20 cellular contexts compared by ENCODE assay signal in genomic region chr1:112527266-112528010, GRCh38. TPM values are rescaled to one million over a fixed set of nuclear protein-coding genes. Genes with fewer than 3 reads are reported as not detected.
DNase-seq lines count a peak whose midpoint lies in the region; ATAC-seq and TF ChIP-seq lines count a peak whose summit lies in the region.
"Had no signal": no experiment of that assay in that cellular context is flagged by ENCODE, and none has a peak within 500 bp of the region (broad histone marks: within the 10 kb centered on the region; RNA-seq: fewer than 3 reads in every experiment).

No MANE protein-coding gene starts in this region.

- H4K20me1 ChIP-seq in IMR-90 (ENCODE audit: insufficient read depth, low read length) = no peaks in the 10 kb centered on the region

- peak overlapping the region; percentile 51 for H3K4me2 ChIP-seq in IMR-90 (ENCODE audit: low read depth, low read length)
- H3K4me2 ChIP-seq: A549 had no signal

- no peak for TF ChIP-seq POLR2A in IMR-90 (IDR thresholded peaks at IDR 0.05; ENCODE audit: low read depth, low read length)

- H4K8ac ChIP-seq in IMR-90 (ENCODE audit: low read depth in 2 of 2, low read length in 2 of 2) = peak overlapping the region; percentile 17 to 36; a peak in 3 of 4 replicates

- H3K9me1 ChIP-seq in IMR-90 (ENCODE audit: insufficient read depth, low read length) = peaks cover 16% of the 10 kb centered on the region

- peak overlapping the region; percentile 11; the same call in 1 of the 2 replicates for H3K56ac ChIP-seq in IMR-90 (ENCODE audit: extremely low read depth, insufficient read depth, low read length)

- no peak overlapping the region for H3K4me3 Mint-ChIP-seq in activated naive CD4-positive, alpha-beta T cell treated with anti-CD3 and anti-CD28 coated beads, Interleukin-2, amount 10 ng/mL, durations not matched to agents 7 days and 5 days
- H3K4me3 Mint-ChIP-seq: activated naive CD4-positive, alpha-beta T cell treated with anti-CD3 and anti-CD28 coated beads for 36 hours; CD8-positive, alpha-beta T cell had no signal

- intact Hi-C loops in IMR-90 (cut with micrococcal nuclease) = no loop called here

- H2AFZ ChIP-seq in IMR-90 (replicated peaks; ENCODE audit: low read length, poor library complexity) = no peak overlapping the region

- dilution Hi-C loops in IMR-90 (cut with HindIII; ENCODE audit: low sequenced_read_pairs, unreplicated experiment) = no loop called here

- peak overlapping the region; percentile 30 for H2AK9ac ChIP-seq in IMR-90 (replicated peaks; ENCODE audit: low read depth, low read length, poor library complexity)

- peak overlapping the region; percentile 25; the same call in 1 of the 2 replicates for H3K23ac ChIP-seq in IMR-90 (ENCODE audit: low read depth, low read length)

- peak overlapping the region; percentile 79 for H3K27ac ChIP-seq in IMR-90 (ENCODE audit: insufficient read depth, low read length)
- H3K27ac ChIP-seq: A549, heart left ventricle, psoas muscle, suprapubic skin had no signal

- no peak overlapping the region for H3K27ac Mint-ChIP-seq in activated naive CD4-positive, alpha-beta T cell treated with anti-CD3 and anti-CD28 coated beads, Interleukin-2, amount 10 ng/mL, durations not matched to agents 7 days and 5 days
- H3K27ac Mint-ChIP-seq: activated naive CD4-positive, alpha-beta T cell treated with anti-CD3 and anti-CD28 coated beads for 36 hours; CD8-positive, alpha-beta T cell had no signal

- no peaks in the 10 kb centered on the region for H3K9me3 Mint-ChIP-seq in activated naive CD4-positive, alpha-beta T cell treated with anti-CD3 and anti-CD28 coated beads, Interleukin-2, amount 10 ng/mL, durations not matched to agents 7 days and 5 days
- H3K9me3 Mint-ChIP-seq: activated naive CD4-positive, alpha-beta T cell treated with anti-CD3 and anti-CD28 coated beads for 36 hours; CD8-positive, alpha-beta T cell had no signal

- peak overlapping the region; percentile 59 for H2AK5ac ChIP-seq in IMR-90 (ENCODE audit: low read depth, low read length)

- H3K79me1 ChIP-seq in IMR-90 (ENCODE audit: low read depth in 1 of 2, low read length in 2 of 2) = peaks cover 0 to 3% of the 10 kb centered on the region in 2 experiments; a peak in 1 of 4 replicates

- H3K27me3 Mint-ChIP-seq in activated naive CD4-positive, alpha-beta T cell treated with anti-CD3 and anti-CD28 coated beads, Interleukin-2, amount 10 ng/mL, durations not matched to agents 7 days and 5 days = no peaks in the 10 kb centered on the region

- peak overlapping the region; percentile 85 for H4K5ac ChIP-seq in IMR-90 (ENCODE audit: low read depth, low read length)

- H3K36me3 Mint-ChIP-seq in activated naive CD4-positive, alpha-beta T cell treated with anti-CD3 and anti-CD28 coated beads, Interleukin-2, amount 10 ng/mL, durations not matched to agents 7 days and 5 days = no peaks in the 10 kb centered on the region

- POLR2A ChIA-PET in IMR-90 (lab: Charles Lee; ENCODE audit: unreplicated experiment) = no interaction called here

- peak overlapping the region; percentile 63; the same call in 2 of the 3 replicates for H2BK15ac ChIP-seq in IMR-90 (ENCODE audit: low read depth, low read length)

- in situ Hi-C loops in IMR-90 (cut with MboI; ENCODE audit: low sequenced_read_pairs) = no loop called here

- H3K4me1 ChIP-seq in IMR-90 (ENCODE audit: control insufficient read depth, insufficient read depth, low read length) = peaks cover 36% of the 10 kb centered on the region
- H3K4me1 ChIP-seq: A549, psoas muscle had no signal

- TF ChIP-seq RAD21 in IMR-90 (IDR thresholded peaks at IDR 0.05; ENCODE audit: low read length) = no peak

- DNase-seq in AG10803 (ENCODE audit: low read depth) (peak; percentile 69), IMR-90 (peak; percentile 61), brain pericyte (ENCODE audit: low read depth, low spot score) (peak; percentile 58), kidney glomerular epithelial cell (lab: John Stamatoyannopoulos, UW) (peak; percentile 84), NCI-H524 (lab: John Stamatoyannopoulos, UW) (no peak)
- no peak for DNase-seq in activated naive CD4-positive, alpha-beta T cell treated with anti-CD3 and anti-CD28 coated beads, Interleukin-2, amount 10 ng/mL, durations not matched to agents 7 days and 5 days
- DNase-seq: activated naive CD4-positive, alpha-beta T cell treated with anti-CD3 and anti-CD28 coated beads for 36 hours; CD8-positive, alpha-beta T cell; central memory CD4-positive, alpha-beta T cell; heart left ventricle; left cardiac atrium; NCI-H187 treated with DMSO at 0.1 percent for 48 hours; psoas muscle; RPMI8226; T-helper 1 cell had no signal

- H3K14ac ChIP-seq in IMR-90 (replicated peaks; ENCODE audit: low read depth, low read length) = peak overlapping the region; percentile 49

- CTCF ChIA-PET in IMR-90 (lab: Yijun Ruan, JAX) = interaction anchor here (1.5 kb wide), 1 partner anchor 26 kb away, joined by 4 read pairs; no protein-coding TSS in a partner anchor
- CTCF ChIA-PET in activated naive CD4-positive, alpha-beta T cell treated with anti-CD3 and anti-CD28 coated beads, Interleukin-2, amount 10 ng/mL, durations not matched to agents 7 days and 5 days (lab: Charles Lee) = interaction anchor here (0.6 kb wide), 1 partner anchor 17 kb away, joined by 3 read pairs; no protein-coding TSS in a partner anchor

- H3K4ac ChIP-seq in IMR-90 (ENCODE audit: low read depth, low read length) = peak overlapping the region; percentile 78

- H3K36me3 ChIP-seq in IMR-90 (ENCODE audit: control insufficient read depth, insufficient read depth, low read length) = peaks cover 12% of the 10 kb centered on the region

- H3K4me1 Mint-ChIP-seq in activated naive CD4-positive, alpha-beta T cell treated with anti-CD3 and anti-CD28 coated beads, Interleukin-2, amount 10 ng/mL, durations not matched to agents 7 days and 5 days = no peaks in the 10 kb centered on the region

- H3K9me3 ChIP-seq in IMR-90 (ENCODE audit: control insufficient read depth, insufficient read depth, low read length) = no peaks in the 10 kb centered on the region
- H3K9me3 ChIP-seq: A549, heart left ventricle, psoas muscle, suprapubic skin had no signal

- TF ChIP-seq CTCF in AG10803 (conservative IDR thresholded peaks at IDR 0.05; ENCODE audit: low read length) (no peak), IMR-90 (conservative IDR thresholded peaks at IDR 0.05; ENCODE audit: low read depth, low read length) (no peak)

- BruUV-seq in IMR-90 (replicated peaks; lab: Mats Ljungman, UMichigan) = no TSS peak

- H3K9ac ChIP-seq in IMR-90 (ENCODE audit: low read depth, low read length) = no peak overlapping the region

- H3K4me3 ChIP-seq in AG10803 (ENCODE audit: low read length) = no peak overlapping the region
- no peak overlapping the region for H3K4me3 ChIP-seq in IMR-90 (ENCODE audit: insufficient read depth, low read depth, low read length)
- H3K4me3 ChIP-seq: A549, heart left ventricle, psoas muscle, suprapubic skin had no signal

- peak overlapping the region; percentile 76 for H4K91ac ChIP-seq in IMR-90 (ENCODE audit: insufficient read depth, low read depth, low read length)

- H2BK120ac ChIP-seq in IMR-90 (ENCODE audit: low read depth, low read length) = peak overlapping the region; percentile 71

- H3K18ac ChIP-seq in IMR-90 (ENCODE audit: low read depth, low read length) = peak overlapping the region; percentile 84

- peak overlapping the region; percentile 81 for H2BK5ac ChIP-seq in IMR-90 (ENCODE audit: low read depth, low read length, poor library complexity, severe bottlenecking)

- ATAC-seq in IMR-90 (ENCODE audit: low read depth) (peak; percentile 33), HG03432 (IDR thresholded peaks at IDR 0.05; ENCODE audit: unreplicated experiment) (no peak), HG02852 (IDR thresholded peaks at IDR 0.05; ENCODE audit: unreplicated experiment) (no peak)
- ATAC-seq: A549; activated CD4-positive, CD25-positive, alpha-beta regulatory T cell treated with anti-CD3 and anti-CD28 coated beads, Interleukin-2, amount 50 U/mL, for 24 hours; CD8-positive, alpha-beta T cell; heart left ventricle; left cardiac atrium; psoas muscle had no signal

- H3K27me3 ChIP-seq in IMR-90 (ENCODE audit: control insufficient read depth, insufficient read depth, low read length) = no peaks in the 10 kb centered on the region
- H3K27me3 ChIP-seq: heart left ventricle, suprapubic skin had no signal

- no CpG with 5 or more reads among the region's 4 CpGs for WGBS in IMR-90 (ENCODE audit: extremely low coverage in 2 of 2, insufficient read length in 1 of 2), 2 experiments

- H2BK20ac ChIP-seq in IMR-90 (ENCODE audit: low read depth, low read length) = peak overlapping the region; percentile 85

TF ChIP-seq in IMR-90, 13 proteins besides CTCF, POLR2A, EP300 and RAD21:
- no peak for TF ChIP-seq CHD1 (IDR thresholded peaks at IDR 0.05; ENCODE audit: low read depth, low read length)
- TF ChIP-seq RFX5 (IDR thresholded peaks at IDR 0.05; ENCODE audit: low read depth, low read length) = no peak
- TF ChIP-seq CEBPB (IDR thresholded peaks at IDR 0.05; ENCODE audit: low read depth, low read length) = no peak
- no peak for TF ChIP-seq MAZ (IDR thresholded peaks at IDR 0.05; ENCODE audit: borderline replicate concordance, low read depth, low read length)
- no peak for TF ChIP-seq ELK1 (IDR thresholded peaks at IDR 0.05; ENCODE audit: borderline replicate concordance, low read depth, low read length)
- no peak for TF ChIP-seq RCOR1 (IDR thresholded peaks at IDR 0.05; ENCODE audit: insufficient replicate concordance, low read length)
TF ChIP-seq in IMR-90: peak in this region for 0.

RNA-seq across cellular contexts. Expression of gene WNT2B, which starts 18.7 kb away (rescaled TPM):
- 0.54 and 0.56 TPM in 2 replicates for total RNA-seq in IMR-90 (2012; rRNA removed)
- polyA plus RNA-seq in IMR-90 (2012; rRNA removed) = 0.50 TPM in 2 replicates
- 0.16 and 0.30 TPM in 2 replicates for polyA plus RNA-seq in IMR-90 (2012; cell fraction: cytosol; rRNA removed)
- polyA plus RNA-seq in IMR-90 (2012; cell fraction: nucleus; rRNA removed; ENCODE audit: low replicate concordance) = 3.6 and 4.1 TPM in 2 replicates

Comparison
In these comparisons a context has a peak if more than half of its experiments do, and no peak if none do; other contexts are left out.
1. DNase-seq: peak in AG10803 (single experiment), IMR-90 (single experiment), brain pericyte (single experiment) and kidney glomerular epithelial cell (single experiment); none in activated naive CD4-positive, alpha-beta T cell treated with anti-CD3 and anti-CD28 coated beads, Interleukin-2, amount 10 ng/mL, durations not matched to agents 7 days and 5 days (single experiment) and NCI-H524 (0 of 2).